In genomic region chr9:13901176-13901575, GRCh38 we compare ENCODE assay signal across 24 cellular contexts.
DNase-seq lines count a peak whose midpoint lies in the region; ATAC-seq and TF ChIP-seq lines count a peak whose summit lies in the region.
"Had no signal": no experiment of that assay in that cellular context is flagged by ENCODE, and none has a peak within 500 bp of the region (broad histone marks: within the 10 kb centered on the region; RNA-seq: fewer than 3 reads in every experiment).

No MANE protein-coding gene starts in this region.

- no peaks in the 10 kb centered on the region for H3K79me2 ChIP-seq in GM23338 (replicated peaks; ENCODE audit: insufficient read depth)

- peak overlapping the region; percentile 82; the same call in 1 of the 2 replicates for H2AFZ ChIP-seq in GM23338

- no peaks in the 10 kb centered on the region for H3K27me3 Mint-ChIP-seq in GM23338 (ENCODE audit: insufficient read depth, low read depth, poor library complexity)
- no peaks in the 10 kb centered on the region for H3K27me3 Mint-ChIP-seq in MCF 10A (ENCODE audit: insufficient read depth, unreplicated experiment)
- H3K27me3 Mint-ChIP-seq: CD4-positive, alpha-beta T cell; IgD-negative memory B cell had no signal

- WGBS in psoas muscle, 3 donors = 39 to 80% (median 52%) methylated on average over 3 of the region's 3 CpGs

- H3K36me3 ChIP-seq in GM23338 (ENCODE audit: insufficient read depth) = no peaks in the 10 kb centered on the region
- H3K36me3 ChIP-seq in psoas muscle (ENCODE audit: insufficient read depth in 1 of 2, low read depth in 1 of 2) = no peaks in the 10 kb centered on the region
- H3K36me3 ChIP-seq: BLaER1 treated with 17β-estradiol and CSF1 and Interleukin-3, amounts not matched to agents 10 nM and 100 nM; Peyer's patch; SJSA1 had no signal

- no peak for TF ChIP-seq CTCF in GM23338 (conservative IDR thresholded peaks at IDR 0.05; ENCODE audit: low read depth in 2 of 2)
- TF ChIP-seq CTCF in MCF 10A (IDR thresholded peaks at IDR 0.05; ENCODE audit: unreplicated experiment) = no peak
- TF ChIP-seq CTCF in foreskin keratinocyte (conservative IDR thresholded peaks at IDR 0.05) = no peak
- no peak for TF ChIP-seq CTCF in psoas muscle (IDR thresholded peaks at IDR 0.05)

- H3K4me1 ChIP-seq in GM23338 (ENCODE audit: insufficient read depth) = peaks cover 38% of the 10 kb centered on the region
- peaks cover 25% of the 10 kb centered on the region for H3K4me1 ChIP-seq in foreskin keratinocyte
- peaks cover 19% of the 10 kb centered on the region for H3K4me1 ChIP-seq in psoas muscle
- H3K4me1 ChIP-seq: A549, Peyer's patch had no signal

- no peaks in the 10 kb centered on the region for H4K20me1 ChIP-seq in GM23338 (replicated peaks; ENCODE audit: insufficient read depth)
- H4K20me1 ChIP-seq: BLaER1 treated with 17β-estradiol and CSF1 and Interleukin-3, amounts not matched to agents 10 nM and 100 nM had no signal

- no TSS peak for BruUV-seq in MCF 10A (replicated peaks; lab: Mats Ljungman, UMichigan)

- H3K27ac Mint-ChIP-seq in GM23338 = peak overlapping the region; percentile 72; the same call in 1 of the 2 replicates
- H3K27ac Mint-ChIP-seq in MCF 10A (ENCODE audit: low read depth, unreplicated experiment) = peak overlapping the region; percentile 98
- H3K27ac Mint-ChIP-seq: CD4-positive, alpha-beta T cell; IgD-negative memory B cell had no signal

- H3K27me3 ChIP-seq in GM23338 (ENCODE audit: insufficient read depth) (no peaks in the 10 kb centered on the region), foreskin keratinocyte (no peaks in the 10 kb centered on the region), psoas muscle (ENCODE audit: insufficient read depth in 3 of 3, low read length in 2 of 3) (no peaks in the 10 kb centered on the region)
- H3K27me3 ChIP-seq: BLaER1 treated with 17β-estradiol and CSF1 and Interleukin-3, amounts not matched to agents 10 nM and 100 nM; Peyer's patch; SJSA1 had no signal

- intact Hi-C loops in MCF 10A (cut with micrococcal nuclease) = no loop called here
- intact Hi-C loops in psoas muscle (cut with DNase I) = loop anchor here in 1 of 2 donors (5.0 kb wide), 1 partner anchor 34 kb away; no protein-coding TSS in a partner anchor

- H3K9me3 Mint-ChIP-seq in GM23338 = 0 out of 3 replicates have a peak, but pooled peaks cover 4% of the 10 kb centered on the region
- no peaks in the 10 kb centered on the region for H3K9me3 Mint-ChIP-seq in MCF 10A (ENCODE audit: unreplicated experiment)
- H3K9me3 Mint-ChIP-seq: CD4-positive, alpha-beta T cell had no signal

- H3F3A ChIP-seq in GM23338 (replicated peaks; ENCODE audit: low read depth) = no peaks in the 10 kb centered on the region

- H3K9me3 ChIP-seq in psoas muscle = peaks cover 6% of the 10 kb centered on the region
- H3K9me3 ChIP-seq: Peyer's patch, SJSA1 had no signal

- no peak for ATAC-seq in GM23338
- ATAC-seq in foreskin keratinocyte = no peak
- peak in 3 of 4 donors; percentile 53 to 59 (median 58) for ATAC-seq in psoas muscle
- ATAC-seq in HG03565 (IDR thresholded peaks at IDR 0.05; ENCODE audit: unreplicated experiment) = no peak
- ATAC-seq in GM18520 (IDR thresholded peaks at IDR 0.05; ENCODE audit: unreplicated experiment) = no peak
- ATAC-seq: A549, HCT116 had no signal

- H3K4me2 ChIP-seq in GM23338 = no peak overlapping the region
- H3K4me2 ChIP-seq: A549, KMS-11 had no signal

- H3K36me3 Mint-ChIP-seq in GM23338 (ENCODE audit: low read depth) (peaks cover 3% of the 10 kb centered on the region; the same call in 2 of the 3 replicates), MCF 10A (ENCODE audit: insufficient read depth, unreplicated experiment) (no peaks in the 10 kb centered on the region)
- H3K36me3 Mint-ChIP-seq: IgD-negative memory B cell had no signal

- H3K4me1 Mint-ChIP-seq in GM23338 = peaks cover 46% of the 10 kb centered on the region
- H3K4me1 Mint-ChIP-seq in MCF 10A (ENCODE audit: insufficient read depth, unreplicated experiment) = peaks cover 46% of the 10 kb centered on the region
- H3K4me1 Mint-ChIP-seq: IgD-negative memory B cell had no signal

- no peak overlapping the region for H3K4me3 Mint-ChIP-seq in GM23338
- no peak overlapping the region for H3K4me3 Mint-ChIP-seq in MCF 10A (ENCODE audit: unreplicated experiment)
- H3K4me3 Mint-ChIP-seq: CD4-positive, alpha-beta T cell; IgD-negative memory B cell had no signal

- H3K4me3 ChIP-seq in GM23338 = no peak overlapping the region
- no peak overlapping the region for H3K4me3 ChIP-seq in psoas muscle
- H3K4me3 ChIP-seq: A549; BLaER1 treated with 17β-estradiol and CSF1 and Interleukin-3, amounts not matched to agents 10 nM and 100 nM; Peyer's patch; SJSA1 had no signal

- DNase-seq in GM23338 (ENCODE audit: low spot score) = no peak
- peak; percentile 48 for DNase-seq in MCF 10A (ENCODE audit: unreplicated experiment)
- no peak for DNase-seq in foreskin keratinocyte
- no peak for DNase-seq in psoas muscle
- no peak for DNase-seq in NCI-H2107 treated with DMSO at 0.1 percent for 48 hours (lab: John Stamatoyannopoulos, UW; ENCODE audit: unreplicated experiment)
- DNase-seq in SIG-M5 treated with dmso at 0.1 percent for 504 hours (lab: John Stamatoyannopoulos, UW; ENCODE audit: unreplicated experiment) = no peak
- DNase-seq: AML-193; CD4-positive, alpha-beta T cell; GOT3; NCI-H1048; NCI-H1694 treated with DMSO at 0.1 percent for 48 hours; NCI-H2171; NCI-H226; NCI-H510A; Peyer's patch had no signal

- POLR2A ChIA-PET in MCF 10A (lab: Yijun Ruan, JAX) = interaction anchor here (0.6 to 3.3 kb wide), 12 partner anchors 14 to 414 kb away, joined by 3 to 26 read pairs (median 4); no protein-coding TSS in a partner anchor

- H3K9me2 ChIP-seq in GM23338 (ENCODE audit: insufficient read depth) = no peaks in the 10 kb centered on the region

- H3K27ac ChIP-seq in GM23338 (ENCODE audit: low read depth) = no peak overlapping the region
- H3K27ac ChIP-seq in foreskin keratinocyte = peak overlapping the region; percentile 98
- H3K27ac ChIP-seq in psoas muscle = peak overlapping the region; percentile 32
- H3K27ac ChIP-seq: A549; BLaER1 treated with 17β-estradiol and CSF1 and Interleukin-3, amounts not matched to agents 10 nM and 100 nM; HL-60; KMS-11; SJSA1 had no signal

- CTCF ChIA-PET in MCF 10A (lab: Yijun Ruan, JAX) = no interaction called here

TF ChIP-seq in GM23338, 12 proteins besides CTCF, POLR2A, EP300 and RAD21 (continues in another document):
- TF ChIP-seq REST (IDR thresholded peaks at IDR 0.05; ENCODE audit: unreplicated experiment) (no peak), EZH2 (IDR thresholded peaks at IDR 0.05; ENCODE audit: low read depth, unreplicated experiment) (no peak), CREB1 (CRISPR knock-in tag; IDR thresholded peaks at IDR 0.05; ENCODE audit: low read depth) (no peak), EZH2phosphoT487 (IDR thresholded peaks at IDR 0.05; ENCODE audit: unreplicated experiment) (no peak)

Comparison
In these comparisons a context has a peak if more than half of its experiments do, and no peak if none do; other contexts are left out.
1. ATAC-seq: peak in psoas muscle (3 of 4); none in GM23338 (single experiment), foreskin keratinocyte (single experiment), HG03565 (single experiment) and GM18520 (single experiment).